28 cellular contexts compared by ENCODE assay signal in the genomic region with DNA sequence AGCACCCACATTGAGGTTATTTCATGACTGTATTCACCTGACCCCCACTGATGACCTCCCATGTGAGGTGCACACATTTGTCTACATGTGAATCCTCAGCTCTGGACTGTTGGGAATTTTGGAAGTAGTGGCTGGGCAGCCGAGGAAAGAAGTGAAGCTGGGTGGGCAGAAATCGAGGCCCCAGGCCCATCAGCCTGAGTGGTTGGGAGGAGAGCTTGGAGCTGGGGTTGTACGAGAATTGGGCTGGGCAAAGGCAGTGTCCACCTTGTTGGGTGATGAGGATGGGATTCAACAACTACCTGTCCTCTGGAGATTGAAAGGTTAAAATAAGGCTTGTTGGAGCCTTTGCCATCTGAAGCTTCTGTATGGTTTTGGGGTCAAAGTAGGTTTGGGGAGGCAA.
"Had no signal": no experiment of that assay in that cellular context is flagged by ENCODE, and none has a peak within 500 bp of the region (broad histone marks: within the 10 kb centered on the region; RNA-seq: fewer than 3 reads in every experiment).

No MANE protein-coding gene starts in this region.

- H3K36me3 Mint-ChIP-seq: naive B cell; naive thymus-derived CD8-positive, alpha-beta T cell; natural killer cell treated with Interleukin-12 subunit alpha and Interleukin-12 subunit beta and Interleukin-15 and Interleukin-18, amount 100 ng/mL, for 72 hours; stimulated activated effector memory CD8-positive, alpha-beta T cell treated with anti-CD3 and anti-CD28 coated beads, Interleukin-12 subunit alpha, Interleukin-12 subunit beta, amount 100 ng/mL, for 72 hours; stimulated activated naive B cell treated with anti-CD40 and anti-IgM and Interleukin-4, amounts not matched to agents 10 μg/mL and 1 μg/mL and 100 μg/mL, for 72 hours had no signal

- FAIRE-seq: pancreas, small intestine had no signal

- H3K4me1 Mint-ChIP-seq: naive B cell; naive thymus-derived CD8-positive, alpha-beta T cell; stimulated activated effector memory CD8-positive, alpha-beta T cell treated with anti-CD3 and anti-CD28 coated beads, Interleukin-12 subunit alpha, Interleukin-12 subunit beta, amount 100 ng/mL, for 72 hours; stimulated activated naive B cell treated with anti-CD40 and anti-IgM and Interleukin-4, amounts not matched to agents 10 μg/mL and 1 μg/mL and 100 μg/mL, for 72 hours had no signal

- H3K4me3 Mint-ChIP-seq: naive thymus-derived CD8-positive, alpha-beta T cell; natural killer cell treated with Interleukin-12 subunit alpha and Interleukin-12 subunit beta and Interleukin-15 and Interleukin-18, amount 100 ng/mL, for 72 hours; nephron progenitor cell; neural crest cell; stimulated activated effector memory CD8-positive, alpha-beta T cell treated with anti-CD3 and anti-CD28 coated beads, Interleukin-12 subunit alpha, Interleukin-12 subunit beta, amount 100 ng/mL, for 72 hours; stimulated activated naive B cell treated with anti-CD40 and anti-IgM and Interleukin-4, amounts not matched to agents 10 μg/mL and 1 μg/mL and 100 μg/mL, for 72 hours; stimulated activated naive CD8-positive, alpha-beta T cell treated with anti-CD3 and anti-CD28 coated beads, Interleukin-15, Interleukin-2, amounts not matched to agents 100 ng/mL and 50 ng/mL, for 24 hours had no signal

- H3K4me3 ChIP-seq: pancreas, psoas muscle, right lobe of liver, sigmoid colon, stomach, thoracic aorta, thyroid gland, tibial nerve, upper lobe of left lung, uterus had no signal

- H3K4me1 ChIP-seq: right lobe of liver, uterus had no signal

- H3K36me3 ChIP-seq: neutrophil, pancreas, right lobe of liver, sigmoid colon, stomach, thoracic aorta, thyroid gland, tibial nerve, upper lobe of left lung, uterus had no signal

- H3K27ac ChIP-seq: neutrophil, pancreas, psoas muscle, right lobe of liver, sigmoid colon, stomach, thoracic aorta, thyroid gland, tibial nerve, upper lobe of left lung, uterus had no signal

- H3K27me3 ChIP-seq: neutrophil, pancreas, right lobe of liver, sigmoid colon, stomach, thyroid gland, tibial nerve, upper lobe of left lung, uterus had no signal

- DNase-seq: naive B cell; naive thymus-derived CD8-positive, alpha-beta T cell; nephron progenitor cell; nucleus accumbens; psoas muscle; sigmoid colon; small intestine; stimulated activated CD4-positive, alpha-beta T cell treated with anti-CD3 and anti-CD28 coated beads, Interleukin-15, amount 100 ng/mL, for 24 hours; stimulated activated CD4-positive, alpha-beta T cell treated with anti-CD3 and anti-CD28 coated beads, Interleukin-2, amount 100 ng/mL, for 24 hours; stimulated activated CD4-positive, alpha-beta T cell treated with anti-CD3 and anti-CD28 coated beads, Interleukin-2, amount 100 ng/mL, for 48 hours; stimulated activated CD4-positive, alpha-beta T cell treated with anti-CD3 and anti-CD28 coated beads, Interleukin-4, amount 100 ng/mL, for 24 hours; stimulated activated naive B cell treated with anti-CD40 and anti-IgM and Interleukin-4, amounts not matched to agents 10 μg/mL and 1 μg/mL and 100 μg/mL, for 72 hours; stimulated activated naive CD4-positive, alpha-beta T cell treated with Interleukin-2 at 50 U/mL for 16 hours; stomach; thyroid gland; upper lobe of left lung; uterus had no signal

- ATAC-seq: naive thymus-derived CD8-positive, alpha-beta T cell; natural killer cell treated with Interleukin-12 subunit alpha and Interleukin-12 subunit beta and Interleukin-15 and Interleukin-18, amount 100 ng/mL, for 72 hours; pancreas; psoas muscle; right cardiac atrium; right lobe of liver; stimulated activated effector memory CD8-positive, alpha-beta T cell treated with anti-CD3 and anti-CD28 coated beads, Interleukin-12 subunit alpha, Interleukin-12 subunit beta, amount 100 ng/mL, for 72 hours; stimulated activated naive B cell treated with anti-CD40 and anti-IgM and Interleukin-4, amounts not matched to agents 10 μg/mL and 1 μg/mL and 100 μg/mL, for 72 hours had no signal

- H3K9me3 Mint-ChIP-seq: naive thymus-derived CD8-positive, alpha-beta T cell; natural killer cell treated with Interleukin-12 subunit alpha and Interleukin-12 subunit beta and Interleukin-15 and Interleukin-18, amount 100 ng/mL, for 72 hours; neural crest cell; stimulated activated effector memory CD8-positive, alpha-beta T cell treated with anti-CD3 and anti-CD28 coated beads, Interleukin-12 subunit alpha, Interleukin-12 subunit beta, amount 100 ng/mL, for 72 hours; stimulated activated naive CD8-positive, alpha-beta T cell treated with anti-CD3 and anti-CD28 coated beads, Interleukin-15, Interleukin-2, amounts not matched to agents 100 ng/mL and 50 ng/mL, for 24 hours had no signal

- H3K27ac Mint-ChIP-seq: naive B cell; naive thymus-derived CD8-positive, alpha-beta T cell; natural killer cell treated with Interleukin-12 subunit alpha and Interleukin-12 subunit beta and Interleukin-15 and Interleukin-18, amount 100 ng/mL, for 72 hours; nephron progenitor cell; progenitor cell of endocrine pancreas; stimulated activated effector memory CD8-positive, alpha-beta T cell treated with anti-CD3 and anti-CD28 coated beads, Interleukin-12 subunit alpha, Interleukin-12 subunit beta, amount 100 ng/mL, for 72 hours; stimulated activated naive B cell treated with anti-CD40 and anti-IgM and Interleukin-4, amounts not matched to agents 10 μg/mL and 1 μg/mL and 100 μg/mL, for 72 hours; stimulated activated naive CD8-positive, alpha-beta T cell treated with anti-CD3 and anti-CD28 coated beads, Interleukin-15, Interleukin-2, amounts not matched to agents 100 ng/mL and 50 ng/mL, for 24 hours had no signal

- H3K9me3 ChIP-seq: neutrophil, pancreas, psoas muscle, right lobe of liver, sigmoid colon, stomach, thyroid gland, upper lobe of left lung had no signal

- H3K27me3 Mint-ChIP-seq: progenitor cell of endocrine pancreas; stimulated activated naive CD8-positive, alpha-beta T cell treated with anti-CD3 and anti-CD28 coated beads, Interleukin-15, Interleukin-2, amounts not matched to agents 100 ng/mL and 50 ng/mL, for 24 hours had no signal
